ENCODE assay signal across 18 cellular contexts in genomic region chr3:193943200-193943599, GRCh38.
A peak's percentile ranks its signal among the peaks of the same experiment; 100 is the strongest.
DNase-seq lines count a peak whose midpoint lies in the region; ATAC-seq lines count a peak whose summit lies in the region.
"Had no signal": no experiment of that assay in that cellular context is flagged by ENCODE, and none has a peak within 500 bp of the region (broad histone marks: within the 10 kb centered on the region; RNA-seq: fewer than 3 reads in every experiment).

No MANE protein-coding gene starts in this region.

- peak; percentile 52 for ATAC-seq in left colon
- ATAC-seq in HG03039 (IDR thresholded peaks at IDR 0.05; ENCODE audit: unreplicated experiment): no peak
- ATAC-seq: left lung; stimulated activated memory B cell treated with anti-CD40 and anti-IgM and Interleukin-4, amounts not matched to agents 10 μg/mL and 1 μg/mL and 100 μg/mL, for 72 hours had no signal

- intact Hi-C loops in left colon (cut with DNase I, micrococcal nuclease): no loop called here

- peak; percentile 22 for DNase-seq in M059J (ENCODE audit: low read depth)
- peak; percentile 39 for DNase-seq in RPMI7951 (ENCODE audit: low read depth)
- DNase-seq in left colon: peak in 1 of 2 donors; percentile 29
- peak; percentile 49 for DNase-seq in retina
- no peak for DNase-seq in dedifferentiated amniotic fluid mesenchymal stem cell (ENCODE audit: extremely low spot score)
- DNase-seq in NCI-H2171 (lab: John Stamatoyannopoulos, UW): no peak
- DNase-seq: activated CD4-positive, alpha-beta memory T cell treated with anti-CD3 and anti-CD28 coated beads for 36 hours; activated CD4-positive, CD25-positive, alpha-beta regulatory T cell; activated gamma-delta T cell; DMS79; NCI-H1048; NCI-H1930; NCI-H510A; NK-92 treated with Interleukin-12 subunit alpha and Interleukin-12 subunit beta, amount 100 ng/mL, for 24 hours; SK-N-SH had no signal

Comparison
In these comparisons a context has a peak if more than half of its experiments do, and no peak if none do; other contexts are left out.
1. DNase-seq: peak in M059J (single experiment), RPMI7951 (single experiment) and retina (single experiment); none in dedifferentiated amniotic fluid mesenchymal stem cell (single experiment) and NCI-H2171 (single experiment).